16 cellular contexts compared by ENCODE assay signal in genomic region chr11:70579376-70579955, GRCh38.
"Had no signal": no experiment of that assay in that cellular context is flagged by ENCODE, and none has a peak within 500 bp of the region (broad histone marks: within the 10 kb centered on the region; RNA-seq: fewer than 3 reads in every experiment).

No MANE protein-coding gene starts in this region.

- H3K4me1 ChIP-seq: heart left ventricle, right atrium auricular region, tibial artery, upper lobe of left lung, vagina had no signal

- H3K9me3 ChIP-seq: heart left ventricle, neutrophil, right atrium auricular region, tibial artery, upper lobe of left lung, vagina had no signal

- H3K4me3 ChIP-seq: dorsolateral prefrontal cortex, heart left ventricle, right atrium auricular region, tibial artery, upper lobe of left lung, vagina had no signal

- H3K36me3 ChIP-seq: heart left ventricle, neutrophil, right atrium auricular region, tibial artery, upper lobe of left lung, vagina had no signal

- DNase-seq: cortex of kidney; effector memory CD4-positive, alpha-beta T cell; hypothalamus; kidney glomerular epithelial cell; small intestine; stimulated activated CD4-positive, alpha-beta T cell treated with anti-CD3 and anti-CD28 coated beads, Interleukin-2, amount 100 ng/mL, for 48 hours; stimulated activated CD8-positive, alpha-beta memory T cell treated with anti-CD3 and anti-CD28 coated beads, Interleukin-4, amount 100 ng/mL, for 48 hours had no signal

- ATAC-seq: esophagus mucosa; heart left ventricle; stimulated activated effector memory CD8-positive, alpha-beta T cell treated with anti-CD3 and anti-CD28 coated beads, Interleukin-12 subunit alpha, Interleukin-12 subunit beta, amount 100 ng/mL, for 72 hours had no signal

- H3K27ac ChIP-seq: dorsolateral prefrontal cortex, heart left ventricle, neutrophil, right atrium auricular region, tibial artery, upper lobe of left lung, vagina had no signal

- H3K27me3 ChIP-seq: dorsolateral prefrontal cortex, heart left ventricle, neutrophil, right atrium auricular region, upper lobe of left lung, vagina had no signal
